Comparison of ENCODE assay signal across 1 cellular context in the genomic region with DNA sequence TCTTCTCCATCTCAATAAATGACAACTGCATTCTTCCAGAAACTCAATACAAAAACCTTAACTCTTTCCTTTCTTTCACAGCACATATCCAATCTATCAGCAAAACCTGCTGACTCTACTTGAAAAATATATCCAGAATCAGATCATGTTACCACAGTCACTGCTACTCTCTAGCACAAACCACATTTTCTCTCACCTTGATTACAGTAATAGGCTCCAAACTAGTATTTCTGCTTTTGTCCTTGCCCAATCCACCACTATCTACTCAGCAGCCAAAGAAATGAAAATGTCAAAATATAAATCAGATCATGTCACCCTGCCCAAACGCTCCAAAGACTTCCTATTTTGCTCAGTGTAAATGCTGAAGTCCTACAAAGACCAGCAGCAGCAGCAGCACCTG.
TF ChIP-seq lines count a peak whose summit lies in the region.

No MANE protein-coding gene starts in this region.

TF ChIP-seq in WTC11, 78 proteins besides CTCF, POLR2A, EP300 and RAD21 (continued from another document):
- TF ChIP-seq, protein P1, sequence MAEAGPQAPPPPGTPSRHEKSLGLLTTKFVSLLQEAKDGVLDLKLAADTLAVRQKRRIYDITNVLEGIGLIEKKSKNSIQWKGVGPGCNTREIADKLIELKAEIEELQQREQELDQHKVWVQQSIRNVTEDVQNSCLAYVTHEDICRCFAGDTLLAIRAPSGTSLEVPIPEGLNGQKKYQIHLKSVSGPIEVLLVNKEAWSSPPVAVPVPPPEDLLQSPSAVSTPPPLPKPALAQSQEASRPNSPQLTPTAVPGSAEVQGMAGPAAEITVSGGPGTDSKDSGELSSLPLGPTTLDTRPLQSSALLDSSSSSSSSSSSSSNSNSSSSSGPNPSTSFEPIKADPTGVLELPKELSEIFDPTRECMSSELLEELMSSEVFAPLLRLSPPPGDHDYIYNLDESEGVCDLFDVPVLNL (CRISPR knock-in tag; IDR thresholded peaks at IDR 0.05; ENCODE audit: borderline replicate concordance, low read depth): no peak
- TF ChIP-seq, protein P2, sequence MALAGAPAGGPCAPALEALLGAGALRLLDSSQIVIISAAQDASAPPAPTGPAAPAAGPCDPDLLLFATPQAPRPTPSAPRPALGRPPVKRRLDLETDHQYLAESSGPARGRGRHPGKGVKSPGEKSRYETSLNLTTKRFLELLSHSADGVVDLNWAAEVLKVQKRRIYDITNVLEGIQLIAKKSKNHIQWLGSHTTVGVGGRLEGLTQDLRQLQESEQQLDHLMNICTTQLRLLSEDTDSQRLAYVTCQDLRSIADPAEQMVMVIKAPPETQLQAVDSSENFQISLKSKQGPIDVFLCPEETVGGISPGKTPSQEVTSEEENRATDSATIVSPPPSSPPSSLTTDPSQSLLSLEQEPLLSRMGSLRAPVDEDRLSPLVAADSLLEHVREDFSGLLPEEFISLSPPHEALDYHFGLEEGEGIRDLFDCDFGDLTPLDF (CRISPR knock-in tag; IDR thresholded peaks at IDR 0.05): no peak
- TF ChIP-seq GTF2I (CRISPR knock-in tag; conservative IDR thresholded peaks at IDR 0.05) (no peak), NFATC4 (CRISPR knock-in tag; IDR thresholded peaks at IDR 0.05) (no peak), CBFB (CRISPR knock-in tag; IDR thresholded peaks at IDR 0.05; ENCODE audit: low read depth) (no peak), ATF1 (CRISPR knock-in tag; IDR thresholded peaks at IDR 0.05) (no peak)
- TF ChIP-seq, protein P3, sequence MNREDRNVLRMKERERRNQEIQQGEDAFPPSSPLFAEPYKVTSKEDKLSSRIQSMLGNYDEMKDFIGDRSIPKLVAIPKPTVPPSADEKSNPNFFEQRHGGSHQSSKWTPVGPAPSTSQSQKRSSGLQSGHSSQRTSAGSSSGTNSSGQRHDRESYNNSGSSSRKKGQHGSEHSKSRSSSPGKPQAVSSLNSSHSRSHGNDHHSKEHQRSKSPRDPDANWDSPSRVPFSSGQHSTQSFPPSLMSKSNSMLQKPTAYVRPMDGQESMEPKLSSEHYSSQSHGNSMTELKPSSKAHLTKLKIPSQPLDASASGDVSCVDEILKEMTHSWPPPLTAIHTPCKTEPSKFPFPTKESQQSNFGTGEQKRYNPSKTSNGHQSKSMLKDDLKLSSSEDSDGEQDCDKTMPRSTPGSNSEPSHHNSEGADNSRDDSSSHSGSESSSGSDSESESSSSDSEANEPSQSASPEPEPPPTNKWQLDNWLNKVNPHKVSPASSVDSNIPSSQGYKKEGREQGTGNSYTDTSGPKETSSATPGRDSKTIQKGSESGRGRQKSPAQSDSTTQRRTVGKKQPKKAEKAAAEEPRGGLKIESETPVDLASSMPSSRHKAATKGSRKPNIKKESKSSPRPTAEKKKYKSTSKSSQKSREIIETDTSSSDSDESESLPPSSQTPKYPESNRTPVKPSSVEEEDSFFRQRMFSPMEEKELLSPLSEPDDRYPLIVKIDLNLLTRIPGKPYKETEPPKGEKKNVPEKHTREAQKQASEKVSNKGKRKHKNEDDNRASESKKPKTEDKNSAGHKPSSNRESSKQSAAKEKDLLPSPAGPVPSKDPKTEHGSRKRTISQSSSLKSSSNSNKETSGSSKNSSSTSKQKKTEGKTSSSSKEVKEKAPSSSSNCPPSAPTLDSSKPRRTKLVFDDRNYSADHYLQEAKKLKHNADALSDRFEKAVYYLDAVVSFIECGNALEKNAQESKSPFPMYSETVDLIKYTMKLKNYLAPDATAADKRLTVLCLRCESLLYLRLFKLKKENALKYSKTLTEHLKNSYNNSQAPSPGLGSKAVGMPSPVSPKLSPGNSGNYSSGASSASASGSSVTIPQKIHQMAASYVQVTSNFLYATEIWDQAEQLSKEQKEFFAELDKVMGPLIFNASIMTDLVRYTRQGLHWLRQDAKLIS (CRISPR knock-in tag; IDR thresholded peaks at IDR 0.05; ENCODE audit: borderline replicate concordance): no peak
- TF ChIP-seq, protein P4, sequence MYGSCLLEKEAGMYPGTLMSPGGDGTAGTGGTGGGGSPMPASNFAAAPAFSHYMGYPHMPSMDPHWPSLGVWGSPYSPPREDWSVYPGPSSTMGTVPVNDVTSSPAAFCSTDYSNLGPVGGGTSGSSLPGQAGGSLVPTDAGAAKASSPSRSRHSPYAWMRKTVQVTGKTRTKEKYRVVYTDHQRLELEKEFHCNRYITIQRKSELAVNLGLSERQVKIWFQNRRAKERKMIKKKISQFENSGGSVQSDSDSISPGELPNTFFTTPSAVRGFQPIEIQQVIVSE (CRISPR knock-in tag; IDR thresholded peaks at IDR 0.05; ENCODE audit: borderline replicate concordance): no peak
TF ChIP-seq in WTC11: peak in this region for 0.
